Comparison of ENCODE assay signal across 28 cellular contexts in genomic region chr3:179302111-179302510, GRCh38.
"Had no signal": no experiment of that assay in that cellular context is flagged by ENCODE, and none has a peak within 500 bp of the region (broad histone marks: within the 10 kb centered on the region; RNA-seq: fewer than 3 reads in every experiment).

No MANE protein-coding gene starts in this region.

- H3K4me1 Mint-ChIP-seq: immature natural killer cell had no signal

- H3K4me1 ChIP-seq: colonic mucosa, esophagus squamous epithelium, gastrocnemius medialis, heart left ventricle, lower lobe of right lung had no signal

- H3K4me2 ChIP-seq: hepatocyte had no signal

- H3K27ac Mint-ChIP-seq: dendritic cell treated with granulocyte-macrophage colony-stimulating factor and Interleukin-4, amounts not matched to agents 40 ng/mL and 50 ng/mL, for 4 days; effector memory CD8-positive, alpha-beta T cell; endodermal cell; immature natural killer cell; mesothelial cell of epicardium; naive B cell had no signal

- H3K9me3 Mint-ChIP-seq: dendritic cell treated with granulocyte-macrophage colony-stimulating factor and Interleukin-4, amounts not matched to agents 40 ng/mL and 50 ng/mL, for 4 days; effector memory CD8-positive, alpha-beta T cell; immature natural killer cell had no signal

- H3K79me2 ChIP-seq: hepatocyte had no signal

- H3K4me3 ChIP-seq: colonic mucosa, esophagus squamous epithelium, gastrocnemius medialis, heart left ventricle, hepatocyte, lower lobe of right lung, mucosa of descending colon had no signal

- H2AFZ ChIP-seq: hepatocyte had no signal

- H3K27me3 ChIP-seq: colonic mucosa, esophagus squamous epithelium, gastrocnemius medialis, heart left ventricle, hepatocyte had no signal

- H3K4me3 Mint-ChIP-seq: dendritic cell treated with granulocyte-macrophage colony-stimulating factor and Interleukin-4, amounts not matched to agents 40 ng/mL and 50 ng/mL, for 4 days; effector memory CD8-positive, alpha-beta T cell; endodermal cell; immature natural killer cell; mesothelial cell of epicardium; naive B cell had no signal

- H3K9me3 ChIP-seq: colonic mucosa, esophagus squamous epithelium, gastrocnemius medialis, lower lobe of right lung, mucosa of descending colon had no signal

- H3K27ac ChIP-seq: colonic mucosa, epithelial cell of prostate, esophagus squamous epithelium, gastrocnemius medialis, heart left ventricle, hepatocyte, lower lobe of right lung had no signal

- H3K36me3 Mint-ChIP-seq: immature natural killer cell, mesothelial cell of epicardium, naive B cell had no signal

- H3K36me3 ChIP-seq: colonic mucosa, esophagus squamous epithelium, gastrocnemius medialis, heart left ventricle, lower lobe of right lung had no signal

- ATAC-seq: effector memory CD8-positive, alpha-beta T cell; esophagus mucosa; gastrocnemius medialis; heart left ventricle; left colon; left lobe of liver; left ventricle myocardium superior; lower lobe of right lung; mucosa of descending colon had no signal

- H3K27me3 Mint-ChIP-seq: dendritic cell treated with granulocyte-macrophage colony-stimulating factor and Interleukin-4, amounts not matched to agents 40 ng/mL and 50 ng/mL, for 4 days; naive B cell had no signal

- DNase-seq: colonic mucosa; cortex of kidney; effector CD8-positive, alpha-beta T cell; effector memory CD8-positive, alpha-beta T cell; endodermal cell; esophagus squamous epithelium; foreskin fibroblast; foreskin melanocyte; gastrocnemius medialis; glutamatergic neuron; heart left ventricle; hypothalamus; immature natural killer cell; islet precursor cell; kidney; kidney glomerular epithelial cell; left colon; left ventricle myocardium superior; lower lobe of right lung; mesenchymal stem cell; mucosa of descending colon; naive B cell had no signal
